In the genomic region with DNA sequence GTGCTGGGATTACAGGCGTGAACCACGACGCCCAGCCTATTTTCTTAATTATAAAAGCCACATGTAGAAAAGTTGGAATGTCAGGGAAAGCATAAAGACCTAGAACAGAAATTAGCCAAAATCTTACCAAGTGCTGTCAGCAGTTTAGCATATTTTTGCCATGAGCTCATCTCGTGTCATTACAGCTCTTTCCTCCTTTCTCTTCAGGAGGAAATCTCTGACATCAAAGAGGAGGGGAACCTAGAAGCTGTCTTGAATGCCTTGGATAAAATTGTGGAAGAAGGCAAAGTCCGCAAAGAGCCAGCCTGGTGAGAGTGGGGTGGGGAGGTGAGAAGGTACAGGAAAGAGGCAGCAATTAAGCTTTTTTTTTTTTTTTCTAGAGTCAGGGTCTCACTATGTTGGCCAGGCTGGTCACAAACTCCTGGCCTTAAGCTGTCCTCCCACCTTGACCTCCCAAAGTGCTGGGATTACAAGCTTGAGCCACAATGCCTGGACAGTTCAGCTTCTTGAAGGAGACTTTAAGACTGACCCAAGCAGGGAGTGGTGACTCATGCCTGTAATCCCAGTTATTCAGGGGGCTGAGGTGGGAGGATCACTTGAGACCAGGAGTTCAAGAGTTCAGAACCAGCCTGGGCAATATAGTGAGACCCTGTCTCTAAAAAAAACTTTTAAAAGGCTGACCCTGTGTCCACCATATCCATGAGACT, we compare ENCODE assay signal across 1 cellular context.
A peak's percentile ranks its signal among the peaks of the same experiment; 100 is the strongest.
TF ChIP-seq lines count a peak whose summit lies in the region.

No MANE protein-coding gene starts in this region.

TF ChIP-seq in endothelial cell of umbilical vein, 7 proteins besides CTCF, POLR2A, EP300 and RAD21:
- TF ChIP-seq JUN (IDR thresholded peaks at IDR 0.05; ENCODE audit: borderline replicate concordance, insufficient read depth, insufficient read length, low read depth) (peak; percentile 40), EZH2 (IDR thresholded peaks at IDR 0.05; ENCODE audit: borderline replicate concordance, low read depth, low read length, severe bottlenecking) (no peak), FOS (IDR thresholded peaks at IDR 0.05; ENCODE audit: borderline replicate concordance, insufficient read depth, low read length) (peak; percentile 3)
TF ChIP-seq in endothelial cell of umbilical vein: peak in this region for 2.
